ENCODE assay signal across 1 cellular context in genomic region chr4:2262145-2262943, GRCh38.
TF ChIP-seq lines count a peak whose summit lies in the region.

No MANE protein-coding gene starts in this region.

TF ChIP-seq in K562, 482 proteins besides CTCF, POLR2A, EP300 and RAD21 (continued from another document and continues in another):
- TF ChIP-seq, protein P1, sequence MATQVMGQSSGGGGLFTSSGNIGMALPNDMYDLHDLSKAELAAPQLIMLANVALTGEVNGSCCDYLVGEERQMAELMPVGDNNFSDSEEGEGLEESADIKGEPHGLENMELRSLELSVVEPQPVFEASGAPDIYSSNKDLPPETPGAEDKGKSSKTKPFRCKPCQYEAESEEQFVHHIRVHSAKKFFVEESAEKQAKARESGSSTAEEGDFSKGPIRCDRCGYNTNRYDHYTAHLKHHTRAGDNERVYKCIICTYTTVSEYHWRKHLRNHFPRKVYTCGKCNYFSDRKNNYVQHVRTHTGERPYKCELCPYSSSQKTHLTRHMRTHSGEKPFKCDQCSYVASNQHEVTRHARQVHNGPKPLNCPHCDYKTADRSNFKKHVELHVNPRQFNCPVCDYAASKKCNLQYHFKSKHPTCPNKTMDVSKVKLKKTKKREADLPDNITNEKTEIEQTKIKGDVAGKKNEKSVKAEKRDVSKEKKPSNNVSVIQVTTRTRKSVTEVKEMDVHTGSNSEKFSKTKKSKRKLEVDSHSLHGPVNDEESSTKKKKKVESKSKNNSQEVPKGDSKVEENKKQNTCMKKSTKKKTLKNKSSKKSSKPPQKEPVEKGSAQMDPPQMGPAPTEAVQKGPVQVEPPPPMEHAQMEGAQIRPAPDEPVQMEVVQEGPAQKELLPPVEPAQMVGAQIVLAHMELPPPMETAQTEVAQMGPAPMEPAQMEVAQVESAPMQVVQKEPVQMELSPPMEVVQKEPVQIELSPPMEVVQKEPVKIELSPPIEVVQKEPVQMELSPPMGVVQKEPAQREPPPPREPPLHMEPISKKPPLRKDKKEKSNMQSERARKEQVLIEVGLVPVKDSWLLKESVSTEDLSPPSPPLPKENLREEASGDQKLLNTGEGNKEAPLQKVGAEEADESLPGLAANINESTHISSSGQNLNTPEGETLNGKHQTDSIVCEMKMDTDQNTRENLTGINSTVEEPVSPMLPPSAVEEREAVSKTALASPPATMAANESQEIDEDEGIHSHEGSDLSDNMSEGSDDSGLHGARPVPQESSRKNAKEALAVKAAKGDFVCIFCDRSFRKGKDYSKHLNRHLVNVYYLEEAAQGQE (CRISPR knock-in tag; IDR thresholded peaks at IDR 0.05; ENCODE audit: low read depth), result 0 out of 2 replicates have a peak, but pooled peaks have one; percentile 67
- no peak for TF ChIP-seq DPF2 (IDR thresholded peaks at IDR 0.05)
- no peak; the same call in 1 of the 2 replicates for TF ChIP-seq HCFC1 (IDR thresholded peaks at IDR 0.05; ENCODE audit: low read depth, low read length)
- peak; percentile 59 for TF ChIP-seq CREM (IDR thresholded peaks at IDR 0.05; ENCODE audit: low read depth)
- TF ChIP-seq CHCHD3 (CRISPR knock-in tag; IDR thresholded peaks at IDR 0.05), result peak; percentile 29; the same call in 1 of the 2 replicates
- no peak for TF ChIP-seq ATF1 (CRISPR knock-in tag; IDR thresholded peaks at IDR 0.05)
- TF ChIP-seq ATF1 (tag; IDR thresholded peaks at IDR 0.05), result peak; percentile 79
- TF ChIP-seq, protein P2, sequence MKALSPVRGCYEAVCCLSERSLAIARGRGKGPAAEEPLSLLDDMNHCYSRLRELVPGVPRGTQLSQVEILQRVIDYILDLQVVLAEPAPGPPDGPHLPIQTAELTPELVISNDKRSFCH (CRISPR knock-in tag; IDR thresholded peaks at IDR 0.05), result no peak
- TF ChIP-seq, protein P2 (tag; IDR thresholded peaks at IDR 0.05), result peak; percentile 73; the same call in 1 of the 2 replicates
- TF ChIP-seq TAF9B (IDR thresholded peaks at IDR 0.05; ENCODE audit: partially characterized antibody), result no peak
- TF ChIP-seq ARHGAP35 (IDR thresholded peaks at IDR 0.05; ENCODE audit: partially characterized antibody), result no peak
- no peak for TF ChIP-seq HEY1 (CRISPR knock-in tag; IDR thresholded peaks at IDR 0.05; ENCODE audit: borderline replicate concordance)
- TF ChIP-seq POLR2G (IDR thresholded peaks at IDR 0.05; ENCODE audit: low read depth, low read length), result peak; percentile 97
- peak; percentile 91 for TF ChIP-seq FOS (IDR thresholded peaks at IDR 0.05; ENCODE audit: extremely low read depth, insufficient read length)
- peak; percentile 46 to 62; a peak in 2 of 4 replicates for TF ChIP-seq SIN3A (IDR thresholded peaks at IDR 0.05; ENCODE audit: borderline replicate concordance in 2 of 2, control insufficient read depth in 1 of 2, low read depth in 2 of 2, low read length in 2 of 2)
- peak; percentile 37; the same call in 1 of the 2 replicates for TF ChIP-seq RNF2 (IDR thresholded peaks at IDR 0.05)
- TF ChIP-seq TEAD1 (CRISPR knock-in tag; IDR thresholded peaks at IDR 0.05), result peak; percentile 13 to 78; a peak in 2 of 4 replicates
- TF ChIP-seq MBD2 (IDR thresholded peaks at IDR 0.05; ENCODE audit: borderline replicate concordance, low read depth), result peak; percentile 74; the same call in 1 of the 2 replicates
- TF ChIP-seq PML (IDR thresholded peaks at IDR 0.05; ENCODE audit: low read length), result peak; percentile 73
- TF ChIP-seq SUPT5H (IDR thresholded peaks at IDR 0.05), result peak; percentile 80
- no peak for TF ChIP-seq HLTF (IDR thresholded peaks at IDR 0.05)
- TF ChIP-seq KDM5B (IDR thresholded peaks at IDR 0.05; ENCODE audit: insufficient replicate concordance, low read depth, low read length), result peak; percentile 88
- TF ChIP-seq HDAC3 (IDR thresholded peaks at IDR 0.05; ENCODE audit: borderline replicate concordance, partially characterized antibody), result no peak
- TF ChIP-seq GTF2F1 (IDR thresholded peaks at IDR 0.05; ENCODE audit: low read depth, low read length), result peak; percentile 57; the same call in 1 of the 2 replicates
- TF ChIP-seq SMAD4 (CRISPR knock-in tag; conservative IDR thresholded peaks at IDR 0.05), result peak; percentile 59
- TF ChIP-seq, protein P3, sequence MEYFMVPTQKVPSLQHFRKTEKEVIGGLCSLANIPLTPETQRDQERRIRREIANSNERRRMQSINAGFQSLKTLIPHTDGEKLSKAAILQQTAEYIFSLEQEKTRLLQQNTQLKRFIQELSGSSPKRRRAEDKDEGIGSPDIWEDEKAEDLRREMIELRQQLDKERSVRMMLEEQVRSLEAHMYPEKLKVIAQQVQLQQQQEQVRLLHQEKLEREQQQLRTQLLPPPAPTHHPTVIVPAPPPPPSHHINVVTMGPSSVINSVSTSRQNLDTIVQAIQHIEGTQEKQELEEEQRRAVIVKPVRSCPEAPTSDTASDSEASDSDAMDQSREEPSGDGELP (CRISPR knock-in tag; IDR thresholded peaks at IDR 0.05; ENCODE audit: borderline replicate concordance), result 0 out of 2 replicates have a peak, but pooled peaks have one; percentile 34
- TF ChIP-seq SRSF9 (IDR thresholded peaks at IDR 0.05; ENCODE audit: borderline replicate concordance, low read depth, low read length), result no peak
- TF ChIP-seq BACH1 (tag; IDR thresholded peaks at IDR 0.05), result no peak
- TF ChIP-seq TBP (optimal IDR thresholded peaks at IDR 0.05; ENCODE audit: low read depth, low read length), result peak; percentile 61
- TF ChIP-seq DLX4 (CRISPR knock-in tag; IDR thresholded peaks at IDR 0.05), result no peak
- TF ChIP-seq, protein P4, sequence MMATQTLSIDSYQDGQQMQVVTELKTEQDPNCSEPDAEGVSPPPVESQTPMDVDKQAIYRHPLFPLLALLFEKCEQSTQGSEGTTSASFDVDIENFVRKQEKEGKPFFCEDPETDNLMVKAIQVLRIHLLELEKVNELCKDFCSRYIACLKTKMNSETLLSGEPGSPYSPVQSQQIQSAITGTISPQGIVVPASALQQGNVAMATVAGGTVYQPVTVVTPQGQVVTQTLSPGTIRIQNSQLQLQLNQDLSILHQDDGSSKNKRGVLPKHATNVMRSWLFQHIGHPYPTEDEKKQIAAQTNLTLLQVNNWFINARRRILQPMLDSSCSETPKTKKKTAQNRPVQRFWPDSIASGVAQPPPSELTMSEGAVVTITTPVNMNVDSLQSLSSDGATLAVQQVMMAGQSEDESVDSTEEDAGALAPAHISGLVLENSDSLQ (IDR thresholded peaks at IDR 0.05), result peak; percentile 99
- TF ChIP-seq NRF1 (conservative IDR thresholded peaks at IDR 0.05 in 1 of 2, IDR thresholded peaks at IDR 0.05 in 1 of 2), result peak; percentile 86 to 88
- TF ChIP-seq HNRNPLL (IDR thresholded peaks at IDR 0.05; ENCODE audit: low read depth, low read length, poor library complexity, severe bottlenecking), result peak; percentile 67
- peak; percentile 48 for TF ChIP-seq EGR1 (conservative IDR thresholded peaks at IDR 0.05)
- TF ChIP-seq, protein P5, sequence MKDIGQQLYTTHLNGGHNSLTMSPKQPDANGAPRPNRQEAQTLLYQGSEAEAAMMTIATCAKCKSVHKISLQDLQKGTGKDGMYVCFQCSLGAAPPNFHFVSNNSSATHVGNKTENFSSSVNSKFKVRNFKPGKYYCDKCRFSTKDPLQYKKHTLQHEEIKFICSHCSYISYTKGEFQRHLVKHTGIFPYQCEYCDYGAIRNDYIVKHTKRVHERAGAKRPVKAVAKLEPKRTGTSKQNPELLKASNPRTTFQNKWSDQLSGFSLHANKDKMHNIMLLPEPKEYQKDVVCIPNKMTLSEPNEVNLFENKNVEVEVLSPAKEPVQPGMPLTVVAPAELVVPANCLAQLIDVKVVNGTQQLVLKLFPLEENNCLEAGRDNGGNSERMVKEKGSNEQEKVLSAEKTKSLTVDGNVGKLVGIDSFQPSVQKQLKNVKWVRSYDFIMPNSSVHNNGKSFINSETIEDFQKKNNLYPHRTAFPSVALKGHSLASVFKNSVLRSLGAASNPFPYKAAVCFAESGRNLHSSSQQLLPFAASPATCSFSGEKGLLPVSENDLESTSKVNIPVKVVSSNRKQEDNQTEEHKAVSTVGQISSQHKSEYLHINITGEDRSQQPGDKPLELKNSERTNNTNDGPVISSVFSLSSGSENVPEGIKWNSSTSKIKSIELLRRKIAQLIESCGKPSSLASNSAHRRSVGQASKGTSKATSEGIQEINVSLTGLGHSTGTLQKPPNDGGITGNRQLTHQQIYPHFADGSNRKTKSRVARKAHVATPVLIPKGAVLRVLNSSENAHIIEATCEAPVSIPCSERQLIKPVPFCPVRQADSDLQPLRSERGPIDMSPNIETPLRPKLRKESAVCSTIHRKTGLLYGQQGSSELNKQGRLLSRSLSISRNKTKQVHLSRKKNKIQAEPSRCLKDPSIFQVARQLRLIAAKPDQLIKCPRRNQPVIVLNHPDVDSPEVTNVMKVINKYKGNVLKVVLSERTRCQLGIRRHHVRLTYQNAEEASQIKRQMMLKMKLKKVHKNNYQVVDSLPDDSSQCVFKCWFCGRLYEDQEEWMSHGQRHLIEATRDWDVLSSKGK (CRISPR knock-in tag; IDR thresholded peaks at IDR 0.05), result no peak
- TF ChIP-seq HMGN3 (IDR thresholded peaks at IDR 0.05; ENCODE audit: borderline replicate concordance, extremely low read depth, insufficient read length, low read depth, low read length), result peak; percentile 72
- TF ChIP-seq ZNF239 (CRISPR knock-in tag; IDR thresholded peaks at IDR 0.05), result no peak
- TF ChIP-seq DMBX1 (CRISPR knock-in tag; IDR thresholded peaks at IDR 0.05; ENCODE audit: borderline replicate concordance), result no peak
- TF ChIP-seq PBX2 (CRISPR knock-in tag; IDR thresholded peaks at IDR 0.05; ENCODE audit: low read depth), result peak; percentile 87
- TF ChIP-seq PBX2 (tag; conservative IDR thresholded peaks at IDR 0.05; ENCODE audit: low read depth), result no peak
- peak; percentile 83 for TF ChIP-seq ASH1L (IDR thresholded peaks at IDR 0.05; ENCODE audit: borderline replicate concordance, low read depth, partially characterized antibody)
- TF ChIP-seq ARID4B (CRISPR knock-in tag; IDR thresholded peaks at IDR 0.05), result peak; percentile 72; the same call in 1 of the 2 replicates
- peak; percentile 65; the same call in 1 of the 2 replicates for TF ChIP-seq ZNF263 (CRISPR knock-in tag; IDR thresholded peaks at IDR 0.05; ENCODE audit: borderline replicate concordance)
- peak; percentile 91 for TF ChIP-seq NEUROD1 (IDR thresholded peaks at IDR 0.05; ENCODE audit: borderline replicate concordance, low read depth, low read length, partially characterized antibody)
- TF ChIP-seq ERF (CRISPR knock-in tag; IDR thresholded peaks at IDR 0.05), result 0 out of 2 replicates have a peak, but pooled peaks have one; percentile 67
- TF ChIP-seq ZNF778 (CRISPR knock-in tag; IDR thresholded peaks at IDR 0.05), result no peak
- TF ChIP-seq ATF7 (IDR thresholded peaks at IDR 0.05), result peak; percentile 74
